2 cellular contexts compared by ENCODE assay signal in the genomic region with DNA sequence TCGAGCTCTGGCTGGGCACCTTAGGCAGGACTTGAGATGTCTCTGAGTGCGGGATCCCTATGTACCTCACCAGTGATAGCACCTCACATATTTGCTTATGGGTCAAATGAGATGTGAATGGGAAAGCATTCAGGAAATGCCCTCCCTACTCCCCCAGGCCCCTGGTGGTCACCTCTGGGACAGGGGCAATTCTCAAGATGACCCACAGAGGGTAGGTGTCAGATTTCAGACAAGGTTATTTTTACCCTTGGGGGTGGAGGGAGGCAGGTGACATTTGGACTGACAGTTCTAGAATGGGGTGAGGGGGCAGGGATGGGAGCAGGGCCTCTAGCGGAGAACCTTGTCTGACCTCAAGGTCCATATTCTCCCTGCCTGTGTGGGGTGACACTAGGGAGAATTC.
A peak's percentile ranks its signal among the peaks of the same experiment; 100 is the strongest.
TF ChIP-seq lines count a peak whose summit lies in the region.

No MANE protein-coding gene starts in this region.

TF ChIP-seq in GM23338, 12 proteins besides CTCF, POLR2A, EP300 and RAD21:
- TF ChIP-seq CREB1 (CRISPR knock-in tag; IDR thresholded peaks at IDR 0.05; ENCODE audit: low read depth) (0 out of 2 replicates have a peak, but pooled peaks have one; percentile 12), EZH2phosphoT487 (IDR thresholded peaks at IDR 0.05; ENCODE audit: unreplicated experiment) (no peak)

TF ChIP-seq in K562, 482 proteins besides CTCF, POLR2A, EP300 and RAD21:
- TF ChIP-seq ZNF668 (CRISPR knock-in tag; IDR thresholded peaks at IDR 0.05), result no peak
- TF ChIP-seq KDM1A (IDR thresholded peaks at IDR 0.05), result 0 out of 4 replicates have a peak, but pooled peaks of 1 of the 2 experiments have one; percentile 9
- TF ChIP-seq MEF2D (tag; conservative IDR thresholded peaks at IDR 0.05; ENCODE audit: low read depth), result peak; percentile 57; the same call in 1 of the 2 replicates
- TF ChIP-seq FOXK2 (conservative IDR thresholded peaks at IDR 0.05 in 1 of 2, IDR thresholded peaks at IDR 0.05 in 1 of 2; ENCODE audit: low read depth in 2 of 2), result no peak
- TF ChIP-seq, protein P1, sequence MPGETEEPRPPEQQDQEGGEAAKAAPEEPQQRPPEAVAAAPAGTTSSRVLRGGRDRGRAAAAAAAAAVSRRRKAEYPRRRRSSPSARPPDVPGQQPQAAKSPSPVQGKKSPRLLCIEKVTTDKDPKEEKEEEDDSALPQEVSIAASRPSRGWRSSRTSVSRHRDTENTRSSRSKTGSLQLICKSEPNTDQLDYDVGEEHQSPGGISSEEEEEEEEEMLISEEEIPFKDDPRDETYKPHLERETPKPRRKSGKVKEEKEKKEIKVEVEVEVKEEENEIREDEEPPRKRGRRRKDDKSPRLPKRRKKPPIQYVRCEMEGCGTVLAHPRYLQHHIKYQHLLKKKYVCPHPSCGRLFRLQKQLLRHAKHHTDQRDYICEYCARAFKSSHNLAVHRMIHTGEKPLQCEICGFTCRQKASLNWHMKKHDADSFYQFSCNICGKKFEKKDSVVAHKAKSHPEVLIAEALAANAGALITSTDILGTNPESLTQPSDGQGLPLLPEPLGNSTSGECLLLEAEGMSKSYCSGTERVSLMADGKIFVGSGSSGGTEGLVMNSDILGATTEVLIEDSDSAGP (CRISPR knock-in tag; IDR thresholded peaks at IDR 0.05), result no peak
- TF ChIP-seq MEIS2 (IDR thresholded peaks at IDR 0.05; ENCODE audit: partially characterized antibody), result peak; percentile 52
- TF ChIP-seq MCM7 (IDR thresholded peaks at IDR 0.05), result no peak
- TF ChIP-seq, protein P2, sequence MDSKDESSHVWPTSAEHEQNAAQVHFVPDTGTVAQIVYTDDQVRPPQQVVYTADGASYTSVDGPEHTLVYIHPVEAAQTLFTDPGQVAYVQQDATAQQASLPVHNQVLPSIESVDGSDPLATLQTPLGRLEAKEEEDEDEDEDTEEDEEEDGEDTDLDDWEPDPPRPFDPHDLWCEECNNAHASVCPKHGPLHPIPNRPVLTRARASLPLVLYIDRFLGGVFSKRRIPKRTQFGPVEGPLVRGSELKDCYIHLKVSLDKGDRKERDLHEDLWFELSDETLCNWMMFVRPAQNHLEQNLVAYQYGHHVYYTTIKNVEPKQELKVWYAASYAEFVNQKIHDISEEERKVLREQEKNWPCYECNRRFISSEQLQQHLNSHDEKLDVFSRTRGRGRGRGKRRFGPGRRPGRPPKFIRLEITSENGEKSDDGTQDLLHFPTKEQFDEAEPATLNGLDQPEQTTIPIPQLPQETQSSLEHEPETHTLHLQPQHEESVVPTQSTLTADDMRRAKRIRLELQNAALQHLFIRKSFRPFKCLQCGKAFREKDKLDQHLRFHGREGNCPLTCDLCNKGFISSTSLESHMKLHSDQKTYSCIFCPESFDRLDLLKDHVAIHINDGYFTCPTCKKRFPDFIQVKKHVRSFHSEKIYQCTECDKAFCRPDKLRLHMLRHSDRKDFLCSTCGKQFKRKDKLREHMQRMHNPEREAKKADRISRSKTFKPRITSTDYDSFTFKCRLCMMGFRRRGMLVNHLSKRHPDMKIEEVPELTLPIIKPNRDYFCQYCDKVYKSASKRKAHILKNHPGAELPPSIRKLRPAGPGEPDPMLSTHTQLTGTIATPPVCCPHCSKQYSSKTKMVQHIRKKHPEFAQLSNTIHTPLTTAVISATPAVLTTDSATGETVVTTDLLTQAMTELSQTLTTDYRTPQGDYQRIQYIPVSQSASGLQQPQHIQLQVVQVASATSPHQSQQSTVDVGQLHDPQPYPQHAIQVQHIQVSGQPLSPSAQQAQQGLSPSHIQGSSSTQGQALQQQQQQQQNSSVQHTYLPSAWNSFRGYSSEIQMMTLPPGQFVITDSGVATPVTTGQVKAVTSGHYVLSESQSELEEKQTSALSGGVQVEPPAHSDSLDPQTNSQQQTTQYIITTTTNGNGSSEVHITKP (IDR thresholded peaks at IDR 0.05; ENCODE audit: partially characterized antibody), result peak; percentile 26
- TF ChIP-seq NR2C2 (CRISPR knock-in tag; IDR thresholded peaks at IDR 0.05), result no peak
- peak; percentile 54; the same call in 1 of the 2 replicates for TF ChIP-seq NR2C2 (tag; IDR thresholded peaks at IDR 0.05)
- no peak for TF ChIP-seq NONO (IDR thresholded peaks at IDR 0.05; ENCODE audit: low read depth in 2 of 2, low read length in 1 of 2)
- TF ChIP-seq, protein P3, sequence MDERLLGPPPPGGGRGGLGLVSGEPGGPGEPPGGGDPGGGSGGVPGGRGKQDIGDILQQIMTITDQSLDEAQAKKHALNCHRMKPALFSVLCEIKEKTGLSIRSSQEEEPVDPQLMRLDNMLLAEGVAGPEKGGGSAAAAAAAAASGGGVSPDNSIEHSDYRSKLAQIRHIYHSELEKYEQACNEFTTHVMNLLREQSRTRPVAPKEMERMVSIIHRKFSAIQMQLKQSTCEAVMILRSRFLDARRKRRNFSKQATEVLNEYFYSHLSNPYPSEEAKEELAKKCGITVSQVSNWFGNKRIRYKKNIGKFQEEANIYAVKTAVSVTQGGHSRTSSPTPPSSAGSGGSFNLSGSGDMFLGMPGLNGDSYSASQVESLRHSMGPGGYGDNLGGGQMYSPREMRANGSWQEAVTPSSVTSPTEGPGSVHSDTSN (CRISPR knock-in tag; IDR thresholded peaks at IDR 0.05; ENCODE audit: low read depth), result no peak
- TF ChIP-seq, protein P3 (tag; conservative IDR thresholded peaks at IDR 0.05; ENCODE audit: low read depth), result peak; percentile 37; the same call in 1 of the 2 replicates
- peak; percentile 28; the same call in 1 of the 2 replicates for TF ChIP-seq ZFX (CRISPR knock-in tag; IDR thresholded peaks at IDR 0.05)
- TF ChIP-seq ZNF699 (CRISPR knock-in tag; IDR thresholded peaks at IDR 0.05; ENCODE audit: insufficient replicate concordance), result no peak
- no peak for TF ChIP-seq RBM14 (IDR thresholded peaks at IDR 0.05; ENCODE audit: borderline replicate concordance, insufficient read depth, low read depth, low read length)
- TF ChIP-seq, protein P4, sequence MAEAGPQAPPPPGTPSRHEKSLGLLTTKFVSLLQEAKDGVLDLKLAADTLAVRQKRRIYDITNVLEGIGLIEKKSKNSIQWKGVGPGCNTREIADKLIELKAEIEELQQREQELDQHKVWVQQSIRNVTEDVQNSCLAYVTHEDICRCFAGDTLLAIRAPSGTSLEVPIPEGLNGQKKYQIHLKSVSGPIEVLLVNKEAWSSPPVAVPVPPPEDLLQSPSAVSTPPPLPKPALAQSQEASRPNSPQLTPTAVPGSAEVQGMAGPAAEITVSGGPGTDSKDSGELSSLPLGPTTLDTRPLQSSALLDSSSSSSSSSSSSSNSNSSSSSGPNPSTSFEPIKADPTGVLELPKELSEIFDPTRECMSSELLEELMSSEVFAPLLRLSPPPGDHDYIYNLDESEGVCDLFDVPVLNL (CRISPR knock-in tag; IDR thresholded peaks at IDR 0.05; ENCODE audit: low read depth), result 0 out of 2 replicates have a peak, but pooled peaks have one; percentile 20
- TF ChIP-seq POLR2AphosphoS5 (IDR thresholded peaks at IDR 0.05; ENCODE audit: control insufficient read depth, insufficient read depth, low read depth, low read length), result no peak
- TF ChIP-seq FOXP1 (CRISPR knock-in tag; IDR thresholded peaks at IDR 0.05), result no peak
- TF ChIP-seq ZNF140 (CRISPR knock-in tag; IDR thresholded peaks at IDR 0.05), result no peak
- TF ChIP-seq, protein P5, sequence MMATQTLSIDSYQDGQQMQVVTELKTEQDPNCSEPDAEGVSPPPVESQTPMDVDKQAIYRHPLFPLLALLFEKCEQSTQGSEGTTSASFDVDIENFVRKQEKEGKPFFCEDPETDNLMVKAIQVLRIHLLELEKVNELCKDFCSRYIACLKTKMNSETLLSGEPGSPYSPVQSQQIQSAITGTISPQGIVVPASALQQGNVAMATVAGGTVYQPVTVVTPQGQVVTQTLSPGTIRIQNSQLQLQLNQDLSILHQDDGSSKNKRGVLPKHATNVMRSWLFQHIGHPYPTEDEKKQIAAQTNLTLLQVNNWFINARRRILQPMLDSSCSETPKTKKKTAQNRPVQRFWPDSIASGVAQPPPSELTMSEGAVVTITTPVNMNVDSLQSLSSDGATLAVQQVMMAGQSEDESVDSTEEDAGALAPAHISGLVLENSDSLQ (IDR thresholded peaks at IDR 0.05), result peak; percentile 80
- TF ChIP-seq NR2C1 (IDR thresholded peaks at IDR 0.05), result no peak
- peak; percentile 18; the same call in 1 of the 2 replicates for TF ChIP-seq NR2C1 (tag; IDR thresholded peaks at IDR 0.05)
- TF ChIP-seq MTF1 (CRISPR knock-in tag; IDR thresholded peaks at IDR 0.05; ENCODE audit: borderline replicate concordance), result no peak
- no peak for TF ChIP-seq SAFB2 (IDR thresholded peaks at IDR 0.05; ENCODE audit: borderline replicate concordance, low read depth, low read length, severe bottlenecking)
- no peak for TF ChIP-seq HNRNPLL (IDR thresholded peaks at IDR 0.05; ENCODE audit: low read depth, low read length, poor library complexity, severe bottlenecking)
- TF ChIP-seq ZNF384 (IDR thresholded peaks at IDR 0.05; ENCODE audit: low read depth, low read length), result no peak
- TF ChIP-seq NCOR1 (IDR thresholded peaks at IDR 0.05), result 0 out of 2 replicates have a peak, but pooled peaks have one; percentile 15
- TF ChIP-seq MAFG (tag; conservative IDR thresholded peaks at IDR 0.05), result no peak
- TF ChIP-seq, protein P6, sequence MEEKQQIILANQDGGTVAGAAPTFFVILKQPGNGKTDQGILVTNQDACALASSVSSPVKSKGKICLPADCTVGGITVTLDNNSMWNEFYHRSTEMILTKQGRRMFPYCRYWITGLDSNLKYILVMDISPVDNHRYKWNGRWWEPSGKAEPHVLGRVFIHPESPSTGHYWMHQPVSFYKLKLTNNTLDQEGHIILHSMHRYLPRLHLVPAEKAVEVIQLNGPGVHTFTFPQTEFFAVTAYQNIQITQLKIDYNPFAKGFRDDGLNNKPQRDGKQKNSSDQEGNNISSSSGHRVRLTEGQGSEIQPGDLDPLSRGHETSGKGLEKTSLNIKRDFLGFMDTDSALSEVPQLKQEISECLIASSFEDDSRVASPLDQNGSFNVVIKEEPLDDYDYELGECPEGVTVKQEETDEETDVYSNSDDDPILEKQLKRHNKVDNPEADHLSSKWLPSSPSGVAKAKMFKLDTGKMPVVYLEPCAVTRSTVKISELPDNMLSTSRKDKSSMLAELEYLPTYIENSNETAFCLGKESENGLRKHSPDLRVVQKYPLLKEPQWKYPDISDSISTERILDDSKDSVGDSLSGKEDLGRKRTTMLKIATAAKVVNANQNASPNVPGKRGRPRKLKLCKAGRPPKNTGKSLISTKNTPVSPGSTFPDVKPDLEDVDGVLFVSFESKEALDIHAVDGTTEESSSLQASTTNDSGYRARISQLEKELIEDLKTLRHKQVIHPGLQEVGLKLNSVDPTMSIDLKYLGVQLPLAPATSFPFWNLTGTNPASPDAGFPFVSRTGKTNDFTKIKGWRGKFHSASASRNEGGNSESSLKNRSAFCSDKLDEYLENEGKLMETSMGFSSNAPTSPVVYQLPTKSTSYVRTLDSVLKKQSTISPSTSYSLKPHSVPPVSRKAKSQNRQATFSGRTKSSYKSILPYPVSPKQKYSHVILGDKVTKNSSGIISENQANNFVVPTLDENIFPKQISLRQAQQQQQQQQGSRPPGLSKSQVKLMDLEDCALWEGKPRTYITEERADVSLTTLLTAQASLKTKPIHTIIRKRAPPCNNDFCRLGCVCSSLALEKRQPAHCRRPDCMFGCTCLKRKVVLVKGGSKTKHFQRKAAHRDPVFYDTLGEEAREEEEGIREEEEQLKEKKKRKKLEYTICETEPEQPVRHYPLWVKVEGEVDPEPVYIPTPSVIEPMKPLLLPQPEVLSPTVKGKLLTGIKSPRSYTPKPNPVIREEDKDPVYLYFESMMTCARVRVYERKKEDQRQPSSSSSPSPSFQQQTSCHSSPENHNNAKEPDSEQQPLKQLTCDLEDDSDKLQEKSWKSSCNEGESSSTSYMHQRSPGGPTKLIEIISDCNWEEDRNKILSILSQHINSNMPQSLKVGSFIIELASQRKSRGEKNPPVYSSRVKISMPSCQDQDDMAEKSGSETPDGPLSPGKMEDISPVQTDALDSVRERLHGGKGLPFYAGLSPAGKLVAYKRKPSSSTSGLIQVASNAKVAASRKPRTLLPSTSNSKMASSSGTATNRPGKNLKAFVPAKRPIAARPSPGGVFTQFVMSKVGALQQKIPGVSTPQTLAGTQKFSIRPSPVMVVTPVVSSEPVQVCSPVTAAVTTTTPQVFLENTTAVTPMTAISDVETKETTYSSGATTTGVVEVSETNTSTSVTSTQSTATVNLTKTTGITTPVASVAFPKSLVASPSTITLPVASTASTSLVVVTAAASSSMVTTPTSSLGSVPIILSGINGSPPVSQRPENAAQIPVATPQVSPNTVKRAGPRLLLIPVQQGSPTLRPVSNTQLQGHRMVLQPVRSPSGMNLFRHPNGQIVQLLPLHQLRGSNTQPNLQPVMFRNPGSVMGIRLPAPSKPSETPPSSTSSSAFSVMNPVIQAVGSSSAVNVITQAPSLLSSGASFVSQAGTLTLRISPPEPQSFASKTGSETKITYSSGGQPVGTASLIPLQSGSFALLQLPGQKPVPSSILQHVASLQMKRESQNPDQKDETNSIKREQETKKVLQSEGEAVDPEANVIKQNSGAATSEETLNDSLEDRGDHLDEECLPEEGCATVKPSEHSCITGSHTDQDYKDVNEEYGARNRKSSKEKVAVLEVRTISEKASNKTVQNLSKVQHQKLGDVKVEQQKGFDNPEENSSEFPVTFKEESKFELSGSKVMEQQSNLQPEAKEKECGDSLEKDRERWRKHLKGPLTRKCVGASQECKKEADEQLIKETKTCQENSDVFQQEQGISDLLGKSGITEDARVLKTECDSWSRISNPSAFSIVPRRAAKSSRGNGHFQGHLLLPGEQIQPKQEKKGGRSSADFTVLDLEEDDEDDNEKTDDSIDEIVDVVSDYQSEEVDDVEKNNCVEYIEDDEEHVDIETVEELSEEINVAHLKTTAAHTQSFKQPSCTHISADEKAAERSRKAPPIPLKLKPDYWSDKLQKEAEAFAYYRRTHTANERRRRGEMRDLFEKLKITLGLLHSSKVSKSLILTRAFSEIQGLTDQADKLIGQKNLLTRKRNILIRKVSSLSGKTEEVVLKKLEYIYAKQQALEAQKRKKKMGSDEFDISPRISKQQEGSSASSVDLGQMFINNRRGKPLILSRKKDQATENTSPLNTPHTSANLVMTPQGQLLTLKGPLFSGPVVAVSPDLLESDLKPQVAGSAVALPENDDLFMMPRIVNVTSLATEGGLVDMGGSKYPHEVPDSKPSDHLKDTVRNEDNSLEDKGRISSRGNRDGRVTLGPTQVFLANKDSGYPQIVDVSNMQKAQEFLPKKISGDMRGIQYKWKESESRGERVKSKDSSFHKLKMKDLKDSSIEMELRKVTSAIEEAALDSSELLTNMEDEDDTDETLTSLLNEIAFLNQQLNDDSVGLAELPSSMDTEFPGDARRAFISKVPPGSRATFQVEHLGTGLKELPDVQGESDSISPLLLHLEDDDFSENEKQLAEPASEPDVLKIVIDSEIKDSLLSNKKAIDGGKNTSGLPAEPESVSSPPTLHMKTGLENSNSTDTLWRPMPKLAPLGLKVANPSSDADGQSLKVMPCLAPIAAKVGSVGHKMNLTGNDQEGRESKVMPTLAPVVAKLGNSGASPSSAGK (IDR thresholded peaks at IDR 0.05), result 0 out of 2 replicates have a peak, but pooled peaks have one; percentile 28
